ENCODE assay signal across 16 cellular contexts in genomic region chr2:19035238-19035637, GRCh38.
A peak's percentile ranks its signal among the peaks of the same experiment; 100 is the strongest.
DNase-seq lines count a peak whose midpoint lies in the region; ATAC-seq and TF ChIP-seq lines count a peak whose summit lies in the region.
"Had no signal": no experiment of that assay in that cellular context is flagged by ENCODE, and none has a peak within 500 bp of the region (broad histone marks: within the 10 kb centered on the region; RNA-seq: fewer than 3 reads in every experiment).

No MANE protein-coding gene starts in this region.

- TF ChIP-seq POLR2A in right lobe of liver (IDR thresholded peaks at IDR 0.05) (no peak), upper lobe of left lung (IDR thresholded peaks at IDR 0.05) (no peak)

- H3K36me3 ChIP-seq in fibroblast of lung (ENCODE audit: control insufficient read depth, insufficient read depth, low read length) (no peaks in the 10 kb centered on the region), right lobe of liver (no peaks in the 10 kb centered on the region), upper lobe of left lung (no peaks in the 10 kb centered on the region), osteoblast (ENCODE audit: insufficient read depth, low read length) (no peaks in the 10 kb centered on the region)

- H3K79me2 ChIP-seq in fibroblast of lung (ENCODE audit: control insufficient read depth, insufficient read depth, low read length) (no peaks in the 10 kb centered on the region), osteoblast (ENCODE audit: insufficient read depth, low read length) (no peaks in the 10 kb centered on the region)

- peak in 1 of 4 donors; percentile 10 for TF ChIP-seq EP300 in upper lobe of left lung (IDR thresholded peaks at IDR 0.05)

- DNase-seq in HFF-Myc (ENCODE audit: extremely low read depth, low read depth) (peak; percentile 45), fibroblast of lung (ENCODE audit: low read depth in 2 of 2) (peak; percentile 67 to 89), right lobe of liver (no peak), upper lobe of left lung (peak in 1 of 2 donors; percentile 25), NOMO-1 treated with dmso at 0.1 percent for 144 hours (lab: John Stamatoyannopoulos, UW; ENCODE audit: unreplicated experiment) (no peak), osteoblast (ENCODE audit: insufficient read length, low spot score, missing footprints) (no peak)
- no peak for DNase-seq in activated CD4-positive, CD25-positive, alpha-beta regulatory T cell (lab: John Stamatoyannopoulos, UW)
- DNase-seq: activated B cell treated with CpG ODN at 0.5 μM for 24 hours; activated CD8-positive, alpha-beta memory T cell treated with anti-CD3 and anti-CD28 coated beads, Interleukin-2, amount 50 U/mL, for 4 hours; activated naive CD4-positive, alpha-beta T cell treated with anti-CD3 and anti-CD28 coated beads, Interleukin-2, amount 10 ng/mL, durations not matched to agents 7 days and 5 days; CD4-positive, CD25-positive, alpha-beta regulatory T cell; KBM-7; midbrain; NCI-H1417; posterior cingulate gyrus; trophoblast cell had no signal

- no peaks in the 10 kb centered on the region for H4K20me1 ChIP-seq in fibroblast of lung (ENCODE audit: control insufficient read depth, extremely low read depth, insufficient read depth, low read length)
- no peaks in the 10 kb centered on the region for H4K20me1 ChIP-seq in osteoblast (ENCODE audit: insufficient read depth, low read length)

- WGBS in right lobe of liver (ENCODE audit: insufficient coverage, low coverage, low lambda C conversion rate, missing lambda C conversion rate), result 75% methylated on average over 2 of the region's 3 CpGs
- 78 to 86% methylated on average over 3 of the region's 3 CpGs for WGBS in upper lobe of left lung, 2 donors

- H3K27me3 ChIP-seq in fibroblast of lung (ENCODE audit: control insufficient read depth, insufficient read depth, low read length) (no peaks in the 10 kb centered on the region), right lobe of liver (no peaks in the 10 kb centered on the region), upper lobe of left lung (no peaks in the 10 kb centered on the region), osteoblast (ENCODE audit: insufficient read depth, low read length) (no peaks in the 10 kb centered on the region)

- intact Hi-C loops in right lobe of liver (cut with DNase I), result no loop called here

- peak overlapping the region; percentile 7 for H3K4me2 ChIP-seq in fibroblast of lung (ENCODE audit: extremely low read depth, insufficient read depth, low read length)
- H3K4me2 ChIP-seq in osteoblast (ENCODE audit: insufficient read depth, low read length), result no peak overlapping the region

- H3K4me3 ChIP-seq in HFF-Myc (replicated peaks; ENCODE audit: low read depth, low read length), result no peak overlapping the region
- H3K4me3 ChIP-seq in fibroblast of lung (replicated peaks in 1 of 4; ENCODE audit: control extremely low read depth in 1 of 4, insufficient read depth in 1 of 4, low read depth in 3 of 4, low read length in 4 of 4), result no peak overlapping the region
- H3K4me3 ChIP-seq in right lobe of liver, result no peak overlapping the region
- H3K4me3 ChIP-seq in upper lobe of left lung, result no peak overlapping the region
- H3K4me3 ChIP-seq in osteoblast (ENCODE audit: insufficient read depth, low read length), result no peak overlapping the region

- H3K27ac ChIP-seq in fibroblast of lung (ENCODE audit: insufficient read depth, low read length) (no peak overlapping the region), right lobe of liver (no peak overlapping the region), upper lobe of left lung (peak overlapping the region in 3 of 4 donors; percentile 20 to 53 (median 38)), osteoblast (ENCODE audit: low read depth, low read length) (no peak overlapping the region)

- TF ChIP-seq CTCF in HFF-Myc (IDR thresholded peaks at IDR 0.05; ENCODE audit: low read depth, low read length, missing control alignments) (no peak), fibroblast of lung (conservative IDR thresholded peaks at IDR 0.05 in 1 of 2, IDR thresholded peaks at IDR 0.05 in 1 of 2; ENCODE audit: low read depth in 1 of 2, low read length in 2 of 2) (no peak), right lobe of liver (IDR thresholded peaks at IDR 0.05) (no peak), upper lobe of left lung (IDR thresholded peaks at IDR 0.05) (no peak), osteoblast (IDR thresholded peaks at IDR 0.05; ENCODE audit: extremely low read depth, low read depth, low read length) (no peak)

- H3K9me3 ChIP-seq in fibroblast of lung (ENCODE audit: control insufficient read depth, insufficient read depth, low read depth, low read length) (no peaks in the 10 kb centered on the region), right lobe of liver (no peaks in the 10 kb centered on the region), upper lobe of left lung (no peaks in the 10 kb centered on the region), osteoblast (ENCODE audit: low read depth, low read length) (no peaks in the 10 kb centered on the region)

- H3K4me1 ChIP-seq in fibroblast of lung (ENCODE audit: control insufficient read depth, extremely low read depth, insufficient read depth, low read length) (peaks cover 13% of the 10 kb centered on the region), right lobe of liver (no peaks in the 10 kb centered on the region), upper lobe of left lung (peaks cover 0 to 14% (median 5%) of the 10 kb centered on the region in 4 donors), osteoblast (ENCODE audit: insufficient read depth, low read length) (peaks cover 33% of the 10 kb centered on the region)

- ATAC-seq in right lobe of liver (peak in 3 of 4 donors; percentile 28 to 54 (median 34)), upper lobe of left lung (ENCODE audit: low FRiP score in 2 of 2) (peak; percentile 64 to 68)

- no peak overlapping the region for H2AFZ ChIP-seq in fibroblast of lung (ENCODE audit: low read length)
- no peak overlapping the region for H2AFZ ChIP-seq in osteoblast (ENCODE audit: low read length)

- no peak overlapping the region for H3K9ac ChIP-seq in fibroblast of lung (ENCODE audit: insufficient read depth, low read length)

Comparison
In these comparisons a context has a peak if more than half of its experiments do, and no peak if none do; other contexts are left out.
1. DNase-seq: peak in HFF-Myc (single experiment) and fibroblast of lung (2 of 2); none in right lobe of liver (0 of 3), NOMO-1 treated with dmso at 0.1 percent for 144 hours (single experiment), osteoblast (single experiment) and activated CD4-positive, CD25-positive, alpha-beta regulatory T cell (0 of 4).
2. H3K27ac ChIP-seq: peak in upper lobe of left lung (3 of 4); none in fibroblast of lung (single experiment), right lobe of liver (0 of 3) and osteoblast (single experiment).